ENCODE assay signal across 12 cellular contexts in genomic region chr6:32132110-32132509, GRCh38. TPM values are rescaled to one million over a fixed set of nuclear protein-coding genes. Genes with fewer than 3 reads are reported as not detected.
"Had no signal": no experiment of that assay in that cellular context is flagged by ENCODE, and none has a peak within 500 bp of the region (broad histone marks: within the 10 kb centered on the region; RNA-seq: fewer than 3 reads in every experiment).

No MANE protein-coding gene starts in this region.

- H3K4me3 ChIP-seq: colonic mucosa, hepatocyte, right atrium auricular region had no signal

- DNase-seq: activated naive CD4-positive, alpha-beta T cell; activated T-cell treated with anti-CD3 and anti-CD28 coated beads, Interleukin-2, amount 50 U/mL, for 48 hours; colonic mucosa; effector CD4-positive, alpha-beta T cell; kidney; small intestine had no signal

- H3K9me3 ChIP-seq: colonic mucosa, right atrium auricular region had no signal

- H3K36me3 ChIP-seq: colonic mucosa, right atrium auricular region had no signal

- H3K27ac ChIP-seq: colonic mucosa, hepatocyte, right atrium auricular region had no signal

- H3K4me2 ChIP-seq: hepatocyte had no signal

- FAIRE-seq: astrocyte, endothelial cell of umbilical vein, kidney, small intestine had no signal

- H3K27me3 ChIP-seq: colonic mucosa, hepatocyte, right atrium auricular region had no signal

- H2AFZ ChIP-seq: hepatocyte had no signal

RNA-seq across cellular contexts. Expression of gene PRRT1, which starts 19.6 kb away (rescaled TPM):
- total RNA-seq: myocyte; T-helper 2 cell treated with Interferon-gamma antibody and Interleukin-4, amounts not matched to agents 100 ng/mL and 5 ng/mL, for 36 hours had no signal
